Comparison of ENCODE assay signal across 10 cellular contexts in the genomic region with DNA sequence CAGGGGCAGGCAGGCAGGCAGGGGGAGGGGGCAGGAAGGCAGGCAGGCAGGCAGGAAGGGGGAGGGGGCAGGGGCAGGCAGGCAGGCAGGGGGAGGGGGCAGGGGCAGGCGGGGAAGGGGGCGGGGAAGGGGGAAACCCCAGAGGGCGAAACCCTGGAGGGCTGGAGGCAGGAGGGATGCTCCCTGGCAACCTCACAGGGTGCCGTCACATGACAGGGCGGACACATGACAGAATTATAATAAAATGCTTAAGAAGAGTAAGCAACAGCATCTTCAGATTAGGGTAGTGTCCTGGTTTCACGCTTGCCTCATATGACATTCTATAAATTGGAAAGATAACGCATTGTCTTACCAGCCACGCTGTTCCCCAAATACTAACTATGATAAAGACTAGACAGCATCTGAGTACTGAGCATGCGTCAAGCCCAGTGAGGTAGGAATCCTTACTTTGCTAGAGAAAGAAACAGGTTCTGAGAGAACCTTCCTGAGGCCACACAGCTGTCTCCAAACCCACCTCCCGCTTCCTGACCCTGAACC.
A peak's percentile ranks its signal among the peaks of the same experiment; 100 is the strongest.
DNase-seq lines count a peak whose midpoint lies in the region; ATAC-seq and TF ChIP-seq lines count a peak whose summit lies in the region.
"Had no signal": no experiment of that assay in that cellular context is flagged by ENCODE, and none has a peak within 500 bp of the region (broad histone marks: within the 10 kb centered on the region; RNA-seq: fewer than 3 reads in every experiment).

No MANE protein-coding gene starts in this region.

- H3K4me3 ChIP-seq in A673 (ENCODE audit: low read depth, low read length, poor library complexity, severe bottlenecking), result no peak overlapping the region
- no peak overlapping the region for H3K4me3 ChIP-seq in choroid plexus epithelial cell (ENCODE audit: low read depth, low read length)
- H3K4me3 ChIP-seq: body of pancreas had no signal

- BruUV-seq in A673 (replicated peaks; lab: Mats Ljungman, UMichigan), result no TSS peak

- H3K27me3 ChIP-seq in A673 (replicated peaks; ENCODE audit: insufficient read depth, low read depth, low read length, poor library complexity), result no peaks in the 10 kb centered on the region
- H3K27me3 ChIP-seq: body of pancreas had no signal

- no peaks in the 10 kb centered on the region for H3K36me3 ChIP-seq in A673 (ENCODE audit: insufficient read depth, low read length, poor library complexity, severe bottlenecking)

- TF ChIP-seq CTCF in A673 (conservative IDR thresholded peaks at IDR 0.05; ENCODE audit: low read depth, low read length) (no peak), choroid plexus epithelial cell (conservative IDR thresholded peaks at IDR 0.05; ENCODE audit: low read depth, low read length) (no peak)

- ATAC-seq in HG03135 (IDR thresholded peaks at IDR 0.05; ENCODE audit: unreplicated experiment), result no peak
- ATAC-seq in HG03097 (IDR thresholded peaks at IDR 0.05; ENCODE audit: low FRiP score, unreplicated experiment), result no peak
- ATAC-seq in HG02588 (IDR thresholded peaks at IDR 0.05; ENCODE audit: unreplicated experiment), result no peak
- ATAC-seq: body of pancreas had no signal

- intact Hi-C loops in A673 (cut with micrococcal nuclease; ENCODE audit: unreplicated experiment), result no loop called here

- CTCF ChIA-PET in A673 (lab: Charles Lee), result no interaction called here

- DNase-seq in A673 (ENCODE audit: low spot score), result peak; percentile 70
- DNase-seq in COLO668 (lab: John Stamatoyannopoulos, UW; ENCODE audit: unreplicated experiment), result peak; percentile 18
- peak; percentile 48 to 61 for DNase-seq in NCI-H526 (lab: John Stamatoyannopoulos, UW)
- peak; percentile 50 for DNase-seq in choroid plexus epithelial cell (ENCODE audit: low read depth)
- no peak for DNase-seq in OCI-M1 (lab: John Stamatoyannopoulos, UW)
- DNase-seq: body of pancreas, retina had no signal

- no peak overlapping the region for H3K27ac ChIP-seq in A673 (ENCODE audit: low read depth, low read length, poor library complexity, severe bottlenecking)
- H3K27ac ChIP-seq: body of pancreas had no signal

- POLR2A ChIA-PET in A673 (lab: Charles Lee; ENCODE audit: low non-redundant PET), result no interaction called here

- no peaks in the 10 kb centered on the region for H3K9me3 ChIP-seq in A673 (ENCODE audit: low read depth, low read length, poor library complexity, severe bottlenecking)
- H3K9me3 ChIP-seq: body of pancreas had no signal

- H3K4me1 ChIP-seq in A673 (ENCODE audit: insufficient read depth, low read length, poor library complexity, severe bottlenecking), result peaks cover 6% of the 10 kb centered on the region
